ENCODE assay signal across 11 cellular contexts in the genomic region with DNA sequence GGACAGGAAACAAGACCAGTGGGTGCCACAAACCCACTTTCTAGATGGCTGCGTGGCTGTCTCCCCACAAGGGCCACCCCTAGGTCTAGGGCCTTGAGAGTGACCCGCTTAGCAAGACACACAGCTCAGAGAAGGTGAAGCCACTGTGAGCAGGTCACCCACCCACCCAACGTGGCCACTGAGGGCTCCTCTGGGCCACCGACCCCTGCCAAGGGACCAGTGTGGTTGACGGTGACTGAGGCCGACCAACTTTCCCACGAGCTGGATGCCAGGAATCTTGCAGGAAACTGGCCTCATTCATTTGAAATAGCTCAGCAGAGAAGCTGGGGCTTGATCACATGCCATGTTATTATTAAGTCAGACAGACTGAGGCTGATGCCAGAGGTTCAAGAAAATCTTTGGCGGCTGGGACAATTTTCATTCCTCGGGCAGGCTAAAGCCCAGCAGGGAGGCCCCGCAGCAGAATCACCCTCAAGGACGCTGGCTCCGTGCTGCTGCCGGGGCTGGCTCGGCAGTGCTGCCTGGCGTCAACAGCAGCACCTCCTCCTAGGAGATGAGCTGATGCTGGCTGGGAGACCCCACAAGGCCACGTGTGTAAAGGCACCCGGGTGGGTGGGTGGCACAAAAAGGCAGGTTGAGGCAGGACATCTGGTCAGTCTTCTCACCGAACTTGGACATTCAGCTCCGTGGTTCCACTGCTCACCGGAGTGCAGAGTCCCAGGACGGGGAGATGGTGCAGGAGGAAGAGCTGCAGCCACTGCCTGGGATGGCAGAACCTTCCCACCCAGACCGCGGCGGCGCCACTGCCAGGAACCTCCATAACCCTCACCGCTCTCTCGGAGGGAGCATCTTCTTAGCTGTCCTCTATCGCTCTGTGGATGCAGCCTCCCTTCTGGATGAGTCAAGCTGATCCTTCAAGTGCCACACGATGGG. TPM values are rescaled to one million over a fixed set of nuclear protein-coding genes. Genes with fewer than 3 reads are reported as not detected.
DNase-seq lines count a peak whose midpoint lies in the region; ATAC-seq and TF ChIP-seq lines count a peak whose summit lies in the region.
"Had no signal": no experiment of that assay in that cellular context is flagged by ENCODE, and none has a peak within 500 bp of the region (broad histone marks: within the 10 kb centered on the region; RNA-seq: fewer than 3 reads in every experiment).

No MANE protein-coding gene starts in this region.

- peaks cover 22 to 24% of the 10 kb centered on the region in 2 donors for H3K4me1 Mint-ChIP-seq in immature natural killer cell
- H3K4me1 Mint-ChIP-seq in activated T-helper 2 cell treated with anti-CD3 and anti-CD28 coated beads, Interferon-gamma antibody, Interleukin-2, Interleukin-4, amounts not matched to agents 10 μg/mL and 5 μg/mL and 100 μg/mL, durations not matched to agents 14 hours and 24 hours and 36 hours (ENCODE audit: low read depth), result no peaks in the 10 kb centered on the region

- H3K9ac ChIP-seq in skeletal muscle tissue (ENCODE audit: low read depth in 1 of 3, low read length in 3 of 3), result peak overlapping the region in 2 of 3 donors; percentile 33 to 72

- H3K4me3 Mint-ChIP-seq in immature natural killer cell, result no peak overlapping the region
- no peak overlapping the region for H3K4me3 Mint-ChIP-seq in activated T-helper 2 cell treated with anti-CD3 and anti-CD28 coated beads, Interferon-gamma antibody, Interleukin-2, Interleukin-4, amounts not matched to agents 10 μg/mL and 5 μg/mL and 100 μg/mL, durations not matched to agents 14 hours and 24 hours and 36 hours (ENCODE audit: low read depth)
- H3K4me3 Mint-ChIP-seq: mesothelial cell of epicardium had no signal

- peaks cover 25 to 58% (median 55%) of the 10 kb centered on the region in 3 donors for H3K4me1 ChIP-seq in skeletal muscle tissue (ENCODE audit: control insufficient read depth in 3 of 3, insufficient read depth in 3 of 3, low read length in 3 of 3)

- peak; percentile 17 for DNase-seq in GM13977 (ENCODE audit: low spot score)
- DNase-seq in caudate nucleus (lab: John Stamatoyannopoulos, UW), result peak in 15 of 61 donors; percentile 16 to 82 (median 39)
- no peak for DNase-seq in immature natural killer cell
- no peak for DNase-seq in T1000 (lab: John Stamatoyannopoulos, UW)
- DNase-seq in activated T-helper 2 cell treated with anti-CD3 and anti-CD28 coated beads, Interferon-gamma antibody, Interleukin-2, Interleukin-4, amounts not matched to agents 10 μg/mL and 5 μg/mL and 100 μg/mL, durations not matched to agents 14 hours and 24 hours and 36 hours (ENCODE audit: low spot score), result no peak
- DNase-seq in WERI-Rb-1, result no peak
- DNase-seq: NCI-H524 treated with DMSO at 0.1 percent for 48 hours had no signal

- H3K27ac ChIP-seq in caudate nucleus (ENCODE audit: low read depth, low read length) (peak overlapping the region; percentile 92), skeletal muscle tissue (ENCODE audit: low read depth, low read length) (no peak overlapping the region), WERI-Rb-1 (no peak overlapping the region)
- H3K27ac ChIP-seq: HL-60 had no signal

- no peak for ATAC-seq in HG02763 (IDR thresholded peaks at IDR 0.05; ENCODE audit: unreplicated experiment)

- TF ChIP-seq CTCF in GM13977 (IDR thresholded peaks at IDR 0.05; ENCODE audit: extremely low read depth, insufficient read depth, missing control alignments) (no peak), WERI-Rb-1 (IDR thresholded peaks at IDR 0.05; ENCODE audit: low read depth, low read length) (no peak)

- H3K9me3 ChIP-seq in skeletal muscle tissue (ENCODE audit: control insufficient read depth in 3 of 3, low read length in 3 of 3), result no peaks in the 10 kb centered on the region
- H3K9me3 ChIP-seq in WERI-Rb-1 (ENCODE audit: severe bottlenecking), result no peaks in the 10 kb centered on the region

- in situ Hi-C loops in GM13977 (cut with MboI; ENCODE audit: low pct_unique_long_range_greater_than_20kb, low sequenced_read_pairs, unreplicated experiment), result no loop called here

- H3K27me3 ChIP-seq in skeletal muscle tissue (ENCODE audit: control insufficient read depth in 3 of 3, insufficient read depth in 3 of 3, low read length in 3 of 3) (no peaks in the 10 kb centered on the region), WERI-Rb-1 (ENCODE audit: insufficient read depth, low read depth, severe bottlenecking) (no peaks in the 10 kb centered on the region)

- intact Hi-C loops in activated T-helper 2 cell treated with anti-CD3 and anti-CD28 coated beads, Interferon-gamma antibody, Interleukin-2, Interleukin-4, amounts not matched to agents 10 μg/mL and 5 μg/mL and 100 μg/mL, durations not matched to agents 14 hours and 24 hours and 36 hours (cut with micrococcal nuclease), result no loop called here

- peaks cover 0 to 9% (median 0%) of the 10 kb centered on the region in 3 donors for H3K36me3 Mint-ChIP-seq in immature natural killer cell
- H3K36me3 Mint-ChIP-seq in activated T-helper 2 cell treated with anti-CD3 and anti-CD28 coated beads, Interferon-gamma antibody, Interleukin-2, Interleukin-4, amounts not matched to agents 10 μg/mL and 5 μg/mL and 100 μg/mL, durations not matched to agents 14 hours and 24 hours and 36 hours (ENCODE audit: low read depth), result no peaks in the 10 kb centered on the region

- H3K4me3 ChIP-seq in skeletal muscle tissue (ENCODE audit: low read length in 3 of 3) (peak overlapping the region in 1 of 3 donors; percentile 54), WERI-Rb-1 (ENCODE audit: low read depth, low read length) (no peak overlapping the region)

- H3K9me3 Mint-ChIP-seq in immature natural killer cell, result no peaks in the 10 kb centered on the region
- H3K9me3 Mint-ChIP-seq in activated T-helper 2 cell treated with anti-CD3 and anti-CD28 coated beads, Interferon-gamma antibody, Interleukin-2, Interleukin-4, amounts not matched to agents 10 μg/mL and 5 μg/mL and 100 μg/mL, durations not matched to agents 14 hours and 24 hours and 36 hours, result no peaks in the 10 kb centered on the region
- H3K9me3 Mint-ChIP-seq: mesothelial cell of epicardium had no signal

- H3K36me3 ChIP-seq in skeletal muscle tissue (ENCODE audit: control insufficient read depth in 3 of 3, insufficient read depth in 3 of 3, low read length in 3 of 3), result peaks cover 41 to 46% (median 41%) of the 10 kb centered on the region in 3 donors
- peaks cover 78% of the 10 kb centered on the region for H3K36me3 ChIP-seq in WERI-Rb-1

- H3K27ac Mint-ChIP-seq in immature natural killer cell, result peak overlapping the region; percentile 28 to 71 (median 40)
- no peak overlapping the region for H3K27ac Mint-ChIP-seq in activated T-helper 2 cell treated with anti-CD3 and anti-CD28 coated beads, Interferon-gamma antibody, Interleukin-2, Interleukin-4, amounts not matched to agents 10 μg/mL and 5 μg/mL and 100 μg/mL, durations not matched to agents 14 hours and 24 hours and 36 hours

- H3K27me3 Mint-ChIP-seq in immature natural killer cell (ENCODE audit: low read depth in 3 of 3), result peaks cover 0 to 29% (median 5%) of the 10 kb centered on the region in 3 donors
- H3K27me3 Mint-ChIP-seq in activated T-helper 2 cell treated with anti-CD3 and anti-CD28 coated beads, Interferon-gamma antibody, Interleukin-2, Interleukin-4, amounts not matched to agents 10 μg/mL and 5 μg/mL and 100 μg/mL, durations not matched to agents 14 hours and 24 hours and 36 hours (ENCODE audit: low read depth), result no peaks in the 10 kb centered on the region

RNA-seq across cellular contexts. Expression of a gene that starts 57.8 kb away (rescaled TPM):
- polyA plus RNA-seq in immature natural killer cell, result 1 to 10 TPM; 3.8 to 7.1 (median 5.6) TPM
- total RNA-seq in skeletal muscle tissue, result 36.5 TPM
- total RNA-seq in activated T-helper 2 cell treated with anti-CD3 and anti-CD28 coated beads, Interferon-gamma antibody, Interleukin-2, Interleukin-4, amounts not matched to agents 10 μg/mL and 5 μg/mL and 100 μg/mL, durations not matched to agents 14 hours and 24 hours and 36 hours, result 12.1 and 13.4 TPM in 2 replicates
